In genomic region chr2:112500850-112501484, GRCh38 we compare ENCODE assay signal across 8 cellular contexts. TPM values are rescaled to one million over a fixed set of nuclear protein-coding genes. Genes with fewer than 3 reads are reported as not detected.
DNase-seq lines count a peak whose midpoint lies in the region; ATAC-seq and TF ChIP-seq lines count a peak whose summit lies in the region.
"Not testable (repeated sequence)": the region's sequence is repeated elsewhere in the genome, so short reads cannot be mapped to it uniquely, and the experiment has no call there.

No MANE protein-coding gene starts in this region.

- H3K79me2 ChIP-seq in mesendoderm (ENCODE audit: control insufficient read depth, insufficient read depth, low read length), result not testable (repeated sequence)

- not testable (repeated sequence) for H3K9ac ChIP-seq in mesendoderm (ENCODE audit: low read length)

- not testable (repeated sequence) for H3K79me1 ChIP-seq in mesendoderm (ENCODE audit: low read length)

- H3K4ac ChIP-seq in mesendoderm (ENCODE audit: low read depth, low read length), result not testable (repeated sequence)

- not testable (repeated sequence) for H3K56ac ChIP-seq in mesendoderm (ENCODE audit: low read length)

- not testable (repeated sequence) for H3K4me2 ChIP-seq in mesendoderm (ENCODE audit: low read length)

- H3K9me3 ChIP-seq in Caco-2, result not testable (repeated sequence)

- not testable (repeated sequence) for H3K4me1 ChIP-seq in Caco-2; mesendoderm (ENCODE audit: control insufficient read depth, low read depth, low read length)

- H3K27me3 Mint-ChIP-seq in Caco-2 (ENCODE audit: insufficient read depth, unreplicated experiment); activated naive CD8-positive, alpha-beta T cell treated with anti-CD3 and anti-CD28 coated beads, Interleukin-2, amount 10 ng/mL, durations not matched to agents 7 days and 5 days: not testable (repeated sequence)

- not testable (repeated sequence) for H3K36me3 Mint-ChIP-seq in Caco-2 (ENCODE audit: insufficient read depth, unreplicated experiment)
- peaks cover 11% of the 10 kb centered on the region for H3K36me3 Mint-ChIP-seq in activated naive CD8-positive, alpha-beta T cell treated with anti-CD3 and anti-CD28 coated beads, Interleukin-2, amount 10 ng/mL, durations not matched to agents 7 days and 5 days

- H3K27me3 ChIP-seq in Caco-2 (replicated peaks; ENCODE audit: control insufficient read depth, insufficient read depth, low read length); mesendoderm (ENCODE audit: insufficient read depth, low read length, poor library complexity): not testable (repeated sequence)

- not testable (repeated sequence) for BruUV-seq in Caco-2 (replicated peaks; lab: Mats Ljungman, UMichigan)

- H3K4me1 Mint-ChIP-seq in Caco-2 (ENCODE audit: low read depth, unreplicated experiment); activated naive CD8-positive, alpha-beta T cell treated with anti-CD3 and anti-CD28 coated beads, Interleukin-2, amount 10 ng/mL, durations not matched to agents 7 days and 5 days: not testable (repeated sequence)

- DNase-seq in Caco-2 (peak; percentile 56 to 64), NCI-H2196 (lab: John Stamatoyannopoulos, UW; ENCODE audit: unreplicated experiment) (peak; percentile 50), T1000 (lab: John Stamatoyannopoulos, UW) (peak; percentile 10), fibroblast of pulmonary artery (ENCODE audit: low read depth) (peak; percentile 61), mesendoderm (peak; percentile 36)
- DNase-seq in HFF-Myc (ENCODE audit: extremely low read depth, low read depth); activated naive CD8-positive, alpha-beta T cell treated with anti-CD3 and anti-CD28 coated beads, Interleukin-2, amount 10 ng/mL, durations not matched to agents 7 days and 5 days: not testable (repeated sequence)
- peak; percentile 14 for DNase-seq in stimulated activated naive CD8-positive, alpha-beta T cell treated with anti-CD3 and anti-CD28 coated beads, Interleukin-15, Interleukin-2, amounts not matched to agents 100 U/mL and 50 U/mL, for 24 hours

- not testable (repeated sequence) for H3K27ac ChIP-seq in mesendoderm (ENCODE audit: low read depth, low read length)

- H3K18ac ChIP-seq in mesendoderm (ENCODE audit: low read length), result not testable (repeated sequence)

- H3K9me3 Mint-ChIP-seq in Caco-2 (ENCODE audit: unreplicated experiment); activated naive CD8-positive, alpha-beta T cell treated with anti-CD3 and anti-CD28 coated beads, Interleukin-2, amount 10 ng/mL, durations not matched to agents 7 days and 5 days: not testable (repeated sequence)

- H2BK5ac ChIP-seq in mesendoderm (ENCODE audit: low read length), result not testable (repeated sequence)

- not testable (repeated sequence) for H2BK15ac ChIP-seq in mesendoderm (replicated peaks; ENCODE audit: low read depth)

- not testable (repeated sequence) for H3K23ac ChIP-seq in mesendoderm (ENCODE audit: low read length)

- not testable (repeated sequence) for H2BK120ac ChIP-seq in mesendoderm (ENCODE audit: low read depth, low read length)

- peak; percentile 28 to 68 for TF ChIP-seq CTCF in Caco-2 (IDR thresholded peaks at IDR 0.05; ENCODE audit: insufficient read depth in 1 of 2, low read depth in 1 of 2, low read length in 1 of 2, severe bottlenecking in 1 of 2, unreplicated experiment in 1 of 2)
- peak; percentile 19 for TF ChIP-seq CTCF in HFF-Myc (IDR thresholded peaks at IDR 0.05; ENCODE audit: low read depth, low read length, missing control alignments)
- peak; percentile 34 for TF ChIP-seq CTCF in fibroblast of pulmonary artery (IDR thresholded peaks at IDR 0.05; ENCODE audit: low read length, missing control alignments)

- POLR2A ChIA-PET in Caco-2 (lab: Charles Lee), result interaction anchor here (0.5 kb wide), 1 partner anchor 68 kb away, joined by 5 read pairs; the partner anchor contains the start of gene RGPD8
- POLR2A ChIA-PET in activated naive CD8-positive, alpha-beta T cell treated with anti-CD3 and anti-CD28 coated beads, Interleukin-2, amount 10 ng/mL, durations not matched to agents 7 days and 5 days (lab: Charles Lee), result interaction anchor here (0.6 kb wide), 1 partner anchor 17 kb away, joined by 3 read pairs; no protein-coding TSS in a partner anchor

- peak; percentile 78 for ATAC-seq in activated naive CD8-positive, alpha-beta T cell treated with anti-CD3 and anti-CD28 coated beads, Interleukin-2, amount 10 ng/mL, durations not matched to agents 7 days and 5 days (ENCODE audit: low read depth)
- ATAC-seq in stimulated activated naive CD8-positive, alpha-beta T cell treated with anti-CD3 and anti-CD28 coated beads, Interleukin-15, Interleukin-2, amounts not matched to agents 100 U/mL and 50 U/mL, for 24 hours, result not testable (repeated sequence)

- not testable (repeated sequence) for H3K27ac Mint-ChIP-seq in Caco-2 (ENCODE audit: unreplicated experiment); activated naive CD8-positive, alpha-beta T cell treated with anti-CD3 and anti-CD28 coated beads, Interleukin-2, amount 10 ng/mL, durations not matched to agents 7 days and 5 days

- no CpG with 5 or more reads among the region's 10 CpGs for WGBS in mesendoderm (ENCODE audit: extremely low coverage, insufficient coverage, low lambda C conversion rate)

- H4K8ac ChIP-seq in mesendoderm (ENCODE audit: low read depth, low read length), result not testable (repeated sequence)

- H3K36me3 ChIP-seq in Caco-2 (ENCODE audit: control insufficient read depth, insufficient read depth, low read length); mesendoderm (ENCODE audit: control insufficient read depth, insufficient read depth, low read length): not testable (repeated sequence)

- H3K4me3 ChIP-seq in Caco-2 (ENCODE audit: low read depth, low read length); HFF-Myc (replicated peaks; ENCODE audit: low read depth, low read length); fibroblast of pulmonary artery (replicated peaks; ENCODE audit: low read depth, low read length); mesendoderm (ENCODE audit: low read length): not testable (repeated sequence)

- CTCF ChIA-PET in Caco-2 (lab: Charles Lee), result interaction anchor here (0.6 kb wide), 1 partner anchor 20 kb away, joined by 11 read pairs; no protein-coding TSS in a partner anchor

- not testable (repeated sequence) for H3K4me3 Mint-ChIP-seq in Caco-2 (ENCODE audit: unreplicated experiment); activated naive CD8-positive, alpha-beta T cell treated with anti-CD3 and anti-CD28 coated beads, Interleukin-2, amount 10 ng/mL, durations not matched to agents 7 days and 5 days

- H2AK5ac ChIP-seq in mesendoderm (ENCODE audit: low read length), result not testable (repeated sequence)

- intact Hi-C loops in Caco-2 (cut with micrococcal nuclease; ENCODE audit: unreplicated experiment), result not testable (repeated sequence)

- H4K5ac ChIP-seq in mesendoderm (ENCODE audit: low read length), result not testable (repeated sequence)

RNA-seq across cellular contexts. Expression of gene TTL, which starts 19.0 kb away (rescaled TPM):
- 40.8 and 46.9 TPM in 2 replicates for total RNA-seq in Caco-2 (2022)
- total RNA-seq in activated naive CD8-positive, alpha-beta T cell treated with anti-CD3 and anti-CD28 coated beads, Interleukin-2, amount 10 ng/mL, durations not matched to agents 7 days and 5 days, result 10 to 100 TPM; 22.9 to 24.5 TPM
- polyA plus RNA-seq in mesendoderm (2013, experiment 1 of 2), result 28.1 TPM
- 28.8 TPM for polyA plus RNA-seq in mesendoderm (2013, experiment 2 of 2)

RNA-seq across cellular contexts. Expression of gene POLR1B, which starts 41.3 kb away (rescaled TPM):
- 38.3 and 42.2 TPM in 2 replicates for total RNA-seq in Caco-2 (2022)
- 10 to 100 TPM; 27.2 to 27.3 TPM for total RNA-seq in activated naive CD8-positive, alpha-beta T cell treated with anti-CD3 and anti-CD28 coated beads, Interleukin-2, amount 10 ng/mL, durations not matched to agents 7 days and 5 days
- polyA plus RNA-seq in mesendoderm (2013, experiment 1 of 2), result 20.0 TPM
- polyA plus RNA-seq in mesendoderm (2013, experiment 2 of 2), result 21.4 TPM
